ENCODE assay signal across 32 cellular contexts in the genomic region with DNA sequence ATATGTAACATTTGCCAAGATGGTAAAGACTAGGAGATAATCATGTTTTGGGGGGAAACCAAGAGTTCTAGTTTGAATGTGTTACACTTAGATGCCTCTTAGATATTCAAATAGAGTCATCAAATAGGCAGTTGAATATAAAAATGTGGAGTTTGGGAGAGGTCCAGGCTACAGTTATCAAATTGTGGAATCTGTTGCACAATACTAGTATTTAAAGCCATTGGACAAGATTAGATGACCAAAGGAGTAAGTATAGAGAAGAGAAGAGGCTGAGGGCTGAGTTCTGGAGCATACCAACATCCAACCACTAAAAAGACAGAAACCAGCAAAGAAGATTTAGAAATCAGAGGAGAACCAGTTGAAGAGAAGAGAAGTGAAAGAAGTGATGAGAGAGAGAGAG.
"Had no signal": no experiment of that assay in that cellular context is flagged by ENCODE, and none has a peak within 500 bp of the region (broad histone marks: within the 10 kb centered on the region; RNA-seq: fewer than 3 reads in every experiment).

No MANE protein-coding gene starts in this region.

- H3K27ac ChIP-seq: adrenal gland, body of pancreas, brain microvascular endothelial cell, breast epithelium had no signal

- DNase-seq: activated B cell treated with CpG ODN at 0.5 μM for 24 hours; activated CD4-positive, alpha-beta memory T cell treated with anti-CD3 and anti-CD28 coated beads for 36 hours; activated CD4-positive, alpha-beta T cell treated with anti-CD3 and anti-CD28 coated beads for 4 hours; activated CD4-positive, alpha-beta T cell treated with anti-CD3 and anti-CD28 coated beads, Interleukin-2, amount 10 ng/mL, durations not matched to agents 24 days and 14 days; activated CD4-positive, alpha-beta T cell treated with anti-CD3 and anti-CD28 coated beads, Interleukin-2, amount 50 U/mL, for 1 hour; activated CD4-positive, alpha-beta T cell treated with anti-CD3 and anti-CD28 coated beads, Interleukin-2, amount 50 U/mL, for 4 hours; activated CD4-positive, CD25-positive, alpha-beta regulatory T cell treated with anti-CD3 and anti-CD28 coated beads, Interleukin-2, amount 50 U/mL, for 72 hours; activated CD8-positive, alpha-beta memory T cell treated with anti-CD3 and anti-CD28 coated beads, Interleukin-2, amount 50 U/mL, for 4 hours; activated CD8-positive, alpha-beta T cell treated with anti-CD3 and anti-CD28 coated beads for 36 hours; activated effector memory CD4-positive, alpha-beta T cell treated with anti-CD3 and anti-CD28 coated beads, Interleukin-2, amount 50 U/mL, for 16 hours; activated gamma-delta T cell treated with Interleukin-2 at 50 U/mL for 16 hours; activated naive CD4-positive, alpha-beta T cell; activated naive CD4-positive, alpha-beta T cell treated with anti-CD3 and anti-CD28 coated beads for 36 hours; activated naive CD4-positive, alpha-beta T cell treated with anti-CD3 and anti-CD28 coated beads, Interleukin-2, amount 50 U/mL, for 16 hours; activated naive CD8-positive, alpha-beta T cell treated with anti-CD3 and anti-CD28 coated beads for 36 hours; activated T-cell treated with anti-CD3 and anti-CD28 coated beads for 4 hours; activated T-cell treated with anti-CD3 and anti-CD28 coated beads, Interleukin-2, amount 50 U/mL, for 1 hour; activated T-cell treated with anti-CD3 and anti-CD28 coated beads, Interleukin-2, amount 50 U/mL, for 4 hours; activated T-cell treated with anti-CD3 and anti-CD28 coated beads, Interleukin-2, amount 50 U/mL, for 72 hours; adrenal gland; amniotic stem cell; aorta; body of pancreas; brain microvascular endothelial cell; central memory CD4-positive, alpha-beta T cell; T-helper 2 cell; T-helper 9 cell had no signal

- H3K36me3 ChIP-seq: adrenal gland, brain microvascular endothelial cell, breast epithelium had no signal

- FAIRE-seq: astrocyte, colon had no signal

- H3K27me3 ChIP-seq: adrenal gland, body of pancreas, brain microvascular endothelial cell, breast epithelium had no signal

- H3K4me1 ChIP-seq: adrenal gland, body of pancreas, breast epithelium had no signal

- ATAC-seq: activated CD8-positive, alpha-beta T cell treated with anti-CD3 and anti-CD28 coated beads for 36 hours; activated naive CD4-positive, alpha-beta T cell treated with anti-CD3 and anti-CD28 coated beads, Interleukin-2, amount 50 U/mL, for 72 hours; activated T-cell treated with anti-CD3 and anti-CD28 coated beads, Interleukin-2, amount 50 U/mL, for 4 hours; activated T-cell treated with anti-CD3 and anti-CD28 coated beads, Interleukin-2, amount 50 U/mL, for 72 hours; activated T-helper 17 cell treated with anti-CD3 and anti-CD28 coated beads, Interleukin-2, amount 50 U/mL, for 72 hours; body of pancreas had no signal

- H3K9me3 ChIP-seq: adrenal gland, body of pancreas, breast epithelium had no signal

- H3K4me3 ChIP-seq: adrenal gland, body of pancreas, breast epithelium had no signal
